ENCODE assay signal across 1 cellular context in genomic region chr7:54769203-54769602, GRCh38.
TF ChIP-seq lines count a peak whose summit lies in the region.

No MANE protein-coding gene starts in this region.

TF ChIP-seq in SK-N-SH, 30 proteins besides CTCF, POLR2A, EP300 and RAD21 (continued from another document):
- TF ChIP-seq RCOR1 (IDR thresholded peaks at IDR 0.05; ENCODE audit: low read length) (no peak), TEAD4 (IDR thresholded peaks at IDR 0.05; ENCODE audit: borderline replicate concordance, insufficient read depth) (no peak), GABPA (IDR thresholded peaks at IDR 0.05; ENCODE audit: low read depth) (no peak), NFIC (IDR thresholded peaks at IDR 0.05; ENCODE audit: borderline replicate concordance) (no peak), NRF1 (IDR thresholded peaks at IDR 0.05; ENCODE audit: low read depth, low read length) (no peak), USF1 (IDR thresholded peaks at IDR 0.05; ENCODE audit: borderline replicate concordance, low read depth) (no peak), CHD2 (IDR thresholded peaks at IDR 0.05; ENCODE audit: low read length, partially characterized antibody) (no peak), MXI1 (IDR thresholded peaks at IDR 0.05; ENCODE audit: low read depth, low read length) (no peak), IRF3 (IDR thresholded peaks at IDR 0.05; ENCODE audit: low read depth, low read length) (no peak), TAF1 (IDR thresholded peaks at IDR 0.05; ENCODE audit: borderline replicate concordance, low read depth, low read length) (no peak)
